ENCODE assay signal across 1 cellular context in genomic region chr1:156157974-156158373, GRCh38.
TF ChIP-seq lines count a peak whose summit lies in the region.

No MANE protein-coding gene starts in this region.

TF ChIP-seq in GM12878, 131 proteins besides CTCF, POLR2A, EP300 and RAD21:
- TF ChIP-seq ATF7 (IDR thresholded peaks at IDR 0.05; ENCODE audit: low read depth) (no peak), E2F8 (IDR thresholded peaks at IDR 0.05; ENCODE audit: low read depth, partially characterized antibody) (no peak), FOS (IDR thresholded peaks at IDR 0.05; ENCODE audit: borderline replicate concordance, extremely low read depth, insufficient read length) (no peak), RBBP5 (conservative IDR thresholded peaks at IDR 0.05) (no peak), EGR1 (IDR thresholded peaks at IDR 0.05; ENCODE audit: borderline replicate concordance in 1 of 2, low read depth in 2 of 2, low read length in 2 of 2) (no peak)
